ENCODE assay signal across 16 cellular contexts in the genomic region with DNA sequence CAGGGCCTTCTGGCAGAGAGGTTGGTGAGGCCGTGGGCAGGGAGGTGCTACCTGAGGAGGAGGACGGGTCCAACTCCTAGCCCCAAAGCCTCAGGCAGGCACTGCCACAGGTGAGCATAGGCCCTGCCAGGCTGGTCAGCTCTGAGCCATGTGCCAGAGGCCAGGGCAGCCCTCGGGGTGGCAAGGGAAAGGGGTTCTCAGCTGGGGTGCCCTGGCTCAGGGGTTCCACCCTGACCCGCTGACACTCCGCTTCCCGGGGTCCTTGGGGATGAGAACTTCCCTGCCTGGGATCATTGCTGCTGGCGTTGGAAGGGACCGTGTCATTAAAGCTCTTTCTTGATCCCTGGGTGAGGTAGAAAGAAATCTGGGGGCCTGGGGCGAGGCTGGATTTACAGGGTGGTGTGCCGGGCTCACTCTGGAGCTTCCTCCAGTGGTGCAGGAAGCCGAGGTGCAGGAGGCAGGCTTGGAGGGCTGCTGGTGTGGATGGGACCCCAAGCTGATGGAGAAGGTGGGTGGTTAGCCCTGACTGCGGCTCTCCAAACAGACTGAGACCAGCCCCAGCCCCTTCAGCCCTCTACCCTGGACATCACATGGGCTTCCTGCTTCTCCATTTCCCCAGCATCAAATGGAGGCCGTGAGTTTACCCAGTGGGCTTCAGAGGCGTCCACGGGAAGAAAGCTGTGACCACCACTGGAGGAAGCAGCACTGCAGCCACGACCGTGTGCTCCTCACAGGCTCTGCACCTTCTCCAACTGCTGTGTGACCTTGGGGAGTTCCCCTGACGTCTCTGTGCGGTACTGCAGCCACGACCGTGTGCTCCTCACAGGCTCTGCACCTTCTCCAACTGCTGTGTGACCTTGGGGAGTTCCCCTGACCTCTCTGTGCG.
"Had no signal": no experiment of that assay in that cellular context is flagged by ENCODE, and none has a peak within 500 bp of the region (broad histone marks: within the 10 kb centered on the region; RNA-seq: fewer than 3 reads in every experiment).

No MANE protein-coding gene starts in this region.

- H3K27me3 Mint-ChIP-seq: activated CD8-positive, alpha-beta memory T cell treated with anti-CD3 and anti-CD28 coated beads, Interleukin-2, amount 10 ng/mL, durations not matched to agents 7 days and 5 days had no signal

- H3K27ac ChIP-seq: foreskin keratinocyte, pancreas, SJSA1, tibial nerve had no signal

- H3K9me3 Mint-ChIP-seq: immature natural killer cell, neural crest cell had no signal

- H3K4me3 ChIP-seq: pancreas, SJSA1, tibial nerve had no signal

- H3K36me3 ChIP-seq: pancreas, SJSA1, tibial nerve had no signal

- H3K36me3 Mint-ChIP-seq: activated CD8-positive, alpha-beta memory T cell treated with anti-CD3 and anti-CD28 coated beads, Interleukin-2, amount 10 ng/mL, durations not matched to agents 7 days and 5 days; immature natural killer cell had no signal

- H3K4me1 ChIP-seq: foreskin keratinocyte, pancreas, SJSA1 had no signal

- ATAC-seq: activated CD8-positive, alpha-beta memory T cell treated with anti-CD3 and anti-CD28 coated beads, Interleukin-2, amount 10 ng/mL, durations not matched to agents 7 days and 5 days; foreskin keratinocyte; pancreas had no signal

- H3K9me3 ChIP-seq: pancreas, SJSA1 had no signal

- DNase-seq: activated CD8-positive, alpha-beta memory T cell treated with anti-CD3 and anti-CD28 coated beads, Interleukin-2, amount 10 ng/mL, durations not matched to agents 7 days and 5 days; activated T-cell treated with anti-CD3 and anti-CD28 coated beads, Interleukin-2, amount 50 U/mL, for 1 hour; anterior cingulate cortex; cerebellar nuclear complex; effector memory CD4-positive, alpha-beta T cell; foreskin keratinocyte; immature natural killer cell; stimulated activated CD4-positive, alpha-beta T cell treated with anti-CD3 and anti-CD28 coated beads, Interleukin-4, amount 100 ng/mL, for 24 hours; stimulated activated naive CD4-positive, alpha-beta T cell; SW 1271 had no signal

- H3K27ac Mint-ChIP-seq: activated CD8-positive, alpha-beta memory T cell treated with anti-CD3 and anti-CD28 coated beads, Interleukin-2, amount 10 ng/mL, durations not matched to agents 7 days and 5 days; dendritic cell treated with granulocyte-macrophage colony-stimulating factor and Interleukin-4, amounts not matched to agents 40 ng/mL and 50 ng/mL, for 4 days; immature natural killer cell; T-helper 2 cell treated with Interferon-gamma antibody and Interleukin-4, amounts not matched to agents 5 μg/mL and 100 μg/mL, for 36 hours had no signal

- H3K4me1 Mint-ChIP-seq: immature natural killer cell had no signal

- H3K27me3 ChIP-seq: pancreas, SJSA1, tibial nerve had no signal

- H3K4me3 Mint-ChIP-seq: activated CD8-positive, alpha-beta memory T cell treated with anti-CD3 and anti-CD28 coated beads, Interleukin-2, amount 10 ng/mL, durations not matched to agents 7 days and 5 days; dendritic cell treated with granulocyte-macrophage colony-stimulating factor and Interleukin-4, amounts not matched to agents 40 ng/mL and 50 ng/mL, for 4 days; immature natural killer cell; neural crest cell; T-helper 2 cell treated with Interferon-gamma antibody and Interleukin-4, amounts not matched to agents 5 μg/mL and 100 μg/mL, for 36 hours had no signal
